Comparison of ENCODE assay signal across 8 cellular contexts in genomic region chr2:54595999-54596903, GRCh38.
A peak's percentile ranks its signal among the peaks of the same experiment; 100 is the strongest.
DNase-seq lines count a peak whose midpoint lies in the region; TF ChIP-seq lines count a peak whose summit lies in the region.

No MANE protein-coding gene starts in this region.

- H3K4me3 Mint-ChIP-seq in activated naive CD4-positive, alpha-beta T cell treated with anti-CD3 and anti-CD28 coated beads, Interleukin-2, amount 10 ng/mL, durations not matched to agents 7 days and 5 days = peak overlapping the region; percentile 58
- H3K4me3 Mint-ChIP-seq in dendritic cell treated with granulocyte-macrophage colony-stimulating factor and Interleukin-4, amounts not matched to agents 40 ng/mL and 50 ng/mL, for 4 days = no peak overlapping the region

- H3K9me3 ChIP-seq in muscle layer of duodenum (ENCODE audit: control insufficient read depth in 1 of 2, low read length in 2 of 2) (no peaks in the 10 kb centered on the region), uterus (no peaks in the 10 kb centered on the region)

- H3K4me1 ChIP-seq in muscle layer of duodenum (ENCODE audit: control insufficient read depth in 1 of 2, insufficient read depth in 2 of 2, low read length in 2 of 2) (peaks cover 41 to 56% of the 10 kb centered on the region in 2 donors), uterus (peaks cover 7 to 9% of the 10 kb centered on the region in 2 donors)

- H3K36me3 Mint-ChIP-seq in activated naive CD4-positive, alpha-beta T cell treated with anti-CD3 and anti-CD28 coated beads, Interleukin-2, amount 10 ng/mL, durations not matched to agents 7 days and 5 days = peaks cover 65% of the 10 kb centered on the region
- H3K36me3 Mint-ChIP-seq in dendritic cell treated with granulocyte-macrophage colony-stimulating factor and Interleukin-4, amounts not matched to agents 40 ng/mL and 50 ng/mL, for 4 days (ENCODE audit: low read depth) = no peaks in the 10 kb centered on the region

- H3K4me1 Mint-ChIP-seq in activated naive CD4-positive, alpha-beta T cell treated with anti-CD3 and anti-CD28 coated beads, Interleukin-2, amount 10 ng/mL, durations not matched to agents 7 days and 5 days = peaks cover 92% of the 10 kb centered on the region
- H3K4me1 Mint-ChIP-seq in dendritic cell treated with granulocyte-macrophage colony-stimulating factor and Interleukin-4, amounts not matched to agents 40 ng/mL and 50 ng/mL, for 4 days (ENCODE audit: low read depth) = peaks cover 30% of the 10 kb centered on the region

- H3K27ac Mint-ChIP-seq in activated naive CD4-positive, alpha-beta T cell treated with anti-CD3 and anti-CD28 coated beads, Interleukin-2, amount 10 ng/mL, durations not matched to agents 7 days and 5 days = peak overlapping the region; percentile 95
- peak overlapping the region; percentile 36 for H3K27ac Mint-ChIP-seq in dendritic cell treated with granulocyte-macrophage colony-stimulating factor and Interleukin-4, amounts not matched to agents 40 ng/mL and 50 ng/mL, for 4 days

- H3K27me3 ChIP-seq in muscle layer of duodenum (ENCODE audit: low read depth, low read length) (no peaks in the 10 kb centered on the region), uterus (no peaks in the 10 kb centered on the region), H7 (ENCODE audit: control insufficient read depth, insufficient read depth, low read length) (no peaks in the 10 kb centered on the region)

- TF ChIP-seq POLR2A in uterus (IDR thresholded peaks at IDR 0.05) = no peak

- CTCF ChIA-PET in activated naive CD4-positive, alpha-beta T cell treated with anti-CD3 and anti-CD28 coated beads, Interleukin-2, amount 10 ng/mL, durations not matched to agents 7 days and 5 days (lab: Charles Lee) = interaction anchor here (0.7 to 3.3 kb wide), 6 partner anchors 16 to 71 kb away, joined by 3 to 12 read pairs (median 3); no protein-coding TSS in a partner anchor

- H3K9me3 Mint-ChIP-seq in activated naive CD4-positive, alpha-beta T cell treated with anti-CD3 and anti-CD28 coated beads, Interleukin-2, amount 10 ng/mL, durations not matched to agents 7 days and 5 days = no peaks in the 10 kb centered on the region
- no peaks in the 10 kb centered on the region for H3K9me3 Mint-ChIP-seq in dendritic cell treated with granulocyte-macrophage colony-stimulating factor and Interleukin-4, amounts not matched to agents 40 ng/mL and 50 ng/mL, for 4 days

- H3K36me3 ChIP-seq in muscle layer of duodenum (ENCODE audit: control insufficient read depth in 1 of 2, insufficient read depth in 2 of 2, low read length in 2 of 2) (peaks cover 0 to 15% of the 10 kb centered on the region in 2 donors), uterus (no peaks in the 10 kb centered on the region), H7 (replicated peaks; ENCODE audit: control insufficient read depth, insufficient read depth, low read length) (peaks cover 1% of the 10 kb centered on the region)

- no peak for TF ChIP-seq CTCF in uterus (IDR thresholded peaks at IDR 0.05)

- no peak overlapping the region for H3K4me3 ChIP-seq in muscle layer of duodenum (ENCODE audit: low read depth in 1 of 2, low read length in 2 of 2)
- H3K4me3 ChIP-seq in uterus = no peak overlapping the region
- H3K4me3 ChIP-seq in H7 (ENCODE audit: insufficient read depth, low read depth, low read length) = no peak overlapping the region

- intact Hi-C loops in dendritic cell treated with granulocyte-macrophage colony-stimulating factor and Interleukin-4, amounts not matched to agents 40 ng/mL and 50 ng/mL, for 4 days (cut with micrococcal nuclease) = no loop called here
- intact Hi-C loops in uterus (cut with DNase I; ENCODE audit: low total_unique reads) = no loop called here

- H3K27me3 Mint-ChIP-seq in activated naive CD4-positive, alpha-beta T cell treated with anti-CD3 and anti-CD28 coated beads, Interleukin-2, amount 10 ng/mL, durations not matched to agents 7 days and 5 days = no peaks in the 10 kb centered on the region
- no peaks in the 10 kb centered on the region for H3K27me3 Mint-ChIP-seq in dendritic cell treated with granulocyte-macrophage colony-stimulating factor and Interleukin-4, amounts not matched to agents 40 ng/mL and 50 ng/mL, for 4 days

- peak overlapping the region; percentile 13 for H3K27ac ChIP-seq in muscle layer of duodenum (ENCODE audit: low read length)
- peak overlapping the region; percentile 73 to 77 for H3K27ac ChIP-seq in uterus

- peak; percentile 32 for DNase-seq in activated naive CD4-positive, alpha-beta T cell treated with anti-CD3 and anti-CD28 coated beads, Interleukin-2, amount 10 ng/mL, durations not matched to agents 7 days and 5 days
- no peak for DNase-seq in activated naive CD4-positive, alpha-beta T cell treated with Interleukin-2 at 50 U/mL for 16 hours
- DNase-seq in uterus = peak; percentile 75 to 76
- no peak for DNase-seq in NCI-H2081 treated with DMSO at 0.1 percent for 48 hours (lab: John Stamatoyannopoulos, UW)
- no peak for DNase-seq in NCI-H1694 (lab: John Stamatoyannopoulos, UW)
- no peak for DNase-seq in H7

Comparison
In these comparisons a context has a peak if more than half of its experiments do, and no peak if none do; other contexts are left out.
1. DNase-seq: peak in activated naive CD4-positive, alpha-beta T cell treated with anti-CD3 and anti-CD28 coated beads, Interleukin-2, amount 10 ng/mL, durations not matched to agents 7 days and 5 days (single experiment) and uterus (2 of 2); none in activated naive CD4-positive, alpha-beta T cell treated with Interleukin-2 at 50 U/mL for 16 hours (single experiment), NCI-H2081 treated with DMSO at 0.1 percent for 48 hours (single experiment), NCI-H1694 (single experiment) and H7 (single experiment).